Comparison of ENCODE assay signal across 9 cellular contexts in the genomic region with DNA sequence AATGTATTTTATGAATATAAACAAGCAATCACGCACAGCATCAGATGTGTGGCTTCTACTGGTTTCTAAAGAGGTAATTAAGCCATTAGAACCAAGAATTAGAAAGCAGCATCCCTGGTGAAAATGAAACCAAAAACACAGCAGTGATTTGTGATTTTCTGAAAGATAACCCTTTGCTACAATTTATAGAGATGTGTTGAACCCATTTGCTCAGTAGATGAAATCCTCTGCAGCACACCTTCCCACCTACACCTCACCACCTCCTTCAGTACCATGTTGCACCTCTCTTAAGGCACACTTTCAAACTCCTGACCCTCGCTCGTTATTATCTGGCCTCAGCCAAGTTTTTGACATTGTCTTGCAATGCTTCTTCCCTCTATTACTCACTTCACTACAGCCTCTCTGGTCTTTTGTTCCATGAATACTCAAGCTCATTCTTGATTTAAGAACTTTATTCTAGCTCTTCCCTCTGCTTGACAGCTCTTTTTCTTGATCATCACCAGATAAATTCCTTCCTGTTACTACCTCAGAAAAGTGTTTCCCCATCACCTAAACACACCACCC. TPM values are rescaled to one million over a fixed set of nuclear protein-coding genes. Genes with fewer than 3 reads are reported as not detected.
DNase-seq lines count a peak whose midpoint lies in the region; ATAC-seq and TF ChIP-seq lines count a peak whose summit lies in the region.
"Had no signal": no experiment of that assay in that cellular context is flagged by ENCODE, and none has a peak within 500 bp of the region (broad histone marks: within the 10 kb centered on the region; RNA-seq: fewer than 3 reads in every experiment).

No MANE protein-coding gene starts in this region.

- intact Hi-C loops in activated B cell treated with CpG ODN at 0.5 μM for 24 hours (cut with micrococcal nuclease), result loop anchor here (1.0 kb wide), 1 partner anchor 52 kb away; no protein-coding TSS in a partner anchor

- no peaks in the 10 kb centered on the region for H3K27me3 ChIP-seq in CD4-positive, CD25-positive, alpha-beta regulatory T cell (ENCODE audit: control insufficient read depth, insufficient read depth, low read length)
- no peaks in the 10 kb centered on the region for H3K27me3 ChIP-seq in smooth muscle cell (ENCODE audit: low read depth)
- H3K27me3 ChIP-seq: SJCRH30 had no signal

- H3K4me2 ChIP-seq in smooth muscle cell, result no peak overlapping the region

- peaks cover 36% of the 10 kb centered on the region for H3K4me1 ChIP-seq in CD4-positive, CD25-positive, alpha-beta regulatory T cell (ENCODE audit: control insufficient read depth, insufficient read depth, low read length, poor library complexity, severe bottlenecking)
- H3K4me1 ChIP-seq in smooth muscle cell (ENCODE audit: low read depth), result no peaks in the 10 kb centered on the region

- H3F3A ChIP-seq in smooth muscle cell (ENCODE audit: low read depth), result no peaks in the 10 kb centered on the region

- no peaks in the 10 kb centered on the region for H3K79me2 ChIP-seq in smooth muscle cell (ENCODE audit: low read depth)

- no peaks in the 10 kb centered on the region for H3K9me3 ChIP-seq in CD4-positive, CD25-positive, alpha-beta regulatory T cell (ENCODE audit: control insufficient read depth in 2 of 2, low read length in 2 of 2)
- H3K9me3 ChIP-seq in smooth muscle cell (replicated peaks; ENCODE audit: low read depth), result no peaks in the 10 kb centered on the region
- H3K9me3 ChIP-seq: SJCRH30 had no signal

- CTCF ChIA-PET in activated B cell treated with CpG ODN at 0.5 μM for 24 hours (lab: Charles Lee), result interaction anchor here (1.6 kb wide), 1 partner anchor 242 kb away, joined by 4 read pairs; no protein-coding TSS in a partner anchor

- POLR2A ChIA-PET in activated B cell treated with CpG ODN at 0.5 μM for 24 hours (lab: Charles Lee), result interaction anchor here (1.3 to 2.3 kb wide), 4 partner anchors 42 to 145 kb away, joined by 4 to 7 read pairs (median 6); a partner anchor contains a TSS

- H3K4me1 Mint-ChIP-seq in CD4-positive, CD25-positive, alpha-beta regulatory T cell, result peaks cover 29 to 55% (median 48%) of the 10 kb centered on the region in 4 donors
- H3K4me1 Mint-ChIP-seq in activated B cell treated with CpG ODN at 0.5 μM for 24 hours (peaks cover 49% of the 10 kb centered on the region), memory B cell (peaks cover 33% of the 10 kb centered on the region), immature natural killer cell (peaks cover 17 to 36% of the 10 kb centered on the region in 2 donors)

- no peaks in the 10 kb centered on the region for H4K20me1 ChIP-seq in smooth muscle cell (ENCODE audit: low read depth)

- no peak overlapping the region for H3K9ac ChIP-seq in smooth muscle cell (ENCODE audit: low read depth)

- peaks cover 11% of the 10 kb centered on the region for H3K36me3 Mint-ChIP-seq in CD4-positive, CD25-positive, alpha-beta regulatory T cell
- peaks cover 12% of the 10 kb centered on the region for H3K36me3 Mint-ChIP-seq in activated B cell treated with CpG ODN at 0.5 μM for 24 hours (ENCODE audit: low read depth)
- peaks cover 8% of the 10 kb centered on the region for H3K36me3 Mint-ChIP-seq in memory B cell
- H3K36me3 Mint-ChIP-seq in immature natural killer cell, result no peaks in the 10 kb centered on the region

- TF ChIP-seq CTCF in activated B cell treated with CpG ODN at 0.5 μM for 24 hours (IDR thresholded peaks at IDR 0.05) (no peak), smooth muscle cell (IDR thresholded peaks at IDR 0.05; ENCODE audit: borderline replicate concordance, insufficient read depth, poor library complexity, severe bottlenecking) (no peak)

- no peak overlapping the region for H2AFZ ChIP-seq in smooth muscle cell (ENCODE audit: low read depth)

- peak overlapping the region; percentile 71 for H3K27ac ChIP-seq in CD4-positive, CD25-positive, alpha-beta regulatory T cell (ENCODE audit: insufficient read depth, low read length, poor library complexity, severe bottlenecking)
- no peak overlapping the region for H3K27ac ChIP-seq in smooth muscle cell (ENCODE audit: low read depth)
- H3K27ac ChIP-seq: SJCRH30 had no signal

- H3K36me3 ChIP-seq in CD4-positive, CD25-positive, alpha-beta regulatory T cell (ENCODE audit: control insufficient read depth, insufficient read depth, low read length), result no peaks in the 10 kb centered on the region
- no peaks in the 10 kb centered on the region for H3K36me3 ChIP-seq in smooth muscle cell (ENCODE audit: low read depth)

- peak overlapping the region; percentile 83 to 95 (median 89) for H3K27ac Mint-ChIP-seq in CD4-positive, CD25-positive, alpha-beta regulatory T cell
- peak overlapping the region; percentile 77 for H3K27ac Mint-ChIP-seq in activated B cell treated with CpG ODN at 0.5 μM for 24 hours
- peak overlapping the region; percentile 81 for H3K27ac Mint-ChIP-seq in memory B cell
- H3K27ac Mint-ChIP-seq in immature natural killer cell, result peak overlapping the region in 2 of 6 donors; percentile 29 to 37

- 86% methylated on average over 3 of the region's 3 CpGs for WGBS in smooth muscle cell (ENCODE audit: low lambda C conversion rate)

- H3K4me3 ChIP-seq in CD4-positive, CD25-positive, alpha-beta regulatory T cell (ENCODE audit: low read depth, low read length), result peak overlapping the region; percentile 78
- no peak overlapping the region for H3K4me3 ChIP-seq in smooth muscle cell
- H3K4me3 ChIP-seq: SJCRH30 had no signal

- peak; percentile 30 to 43 for ATAC-seq in CD4-positive, CD25-positive, alpha-beta regulatory T cell (ENCODE audit: low read depth in 2 of 2)
- ATAC-seq in GM21423 (IDR thresholded peaks at IDR 0.05; ENCODE audit: unreplicated experiment) (peak; percentile 23), activated B cell treated with CpG ODN at 0.5 μM for 24 hours (ENCODE audit: low read depth) (peak; percentile 6), memory B cell (ENCODE audit: low read depth) (peak; percentile 18)

- no peaks in the 10 kb centered on the region for H3K9me3 Mint-ChIP-seq in CD4-positive, CD25-positive, alpha-beta regulatory T cell
- H3K9me3 Mint-ChIP-seq in activated B cell treated with CpG ODN at 0.5 μM for 24 hours, result no peaks in the 10 kb centered on the region
- no peaks in the 10 kb centered on the region for H3K9me3 Mint-ChIP-seq in memory B cell
- H3K9me3 Mint-ChIP-seq in immature natural killer cell, result no peaks in the 10 kb centered on the region

- H3K4me3 Mint-ChIP-seq in CD4-positive, CD25-positive, alpha-beta regulatory T cell, result peak overlapping the region; percentile 31 to 90 (median 76)
- H3K4me3 Mint-ChIP-seq in activated B cell treated with CpG ODN at 0.5 μM for 24 hours (peak overlapping the region; percentile 50), memory B cell (peak overlapping the region; percentile 73), immature natural killer cell (peak overlapping the region in 2 of 5 donors; percentile 3 to 20)

- no peaks in the 10 kb centered on the region for H3K27me3 Mint-ChIP-seq in CD4-positive, CD25-positive, alpha-beta regulatory T cell
- H3K27me3 Mint-ChIP-seq in activated B cell treated with CpG ODN at 0.5 μM for 24 hours (no peaks in the 10 kb centered on the region), memory B cell (no peaks in the 10 kb centered on the region), immature natural killer cell (ENCODE audit: low read depth in 3 of 3) (peaks cover 0 to 4% (median 1%) of the 10 kb centered on the region in 3 donors)

- peak in 2 of 3 donors; percentile 15 to 63 for DNase-seq in CD4-positive, CD25-positive, alpha-beta regulatory T cell
- DNase-seq in activated B cell treated with CpG ODN at 0.5 μM for 24 hours, result no peak
- DNase-seq in memory B cell (ENCODE audit: low spot score in 2 of 2), result no peak
- DNase-seq in immature natural killer cell, result no peak
- no peak for DNase-seq in activated CD8-positive, alpha-beta memory T cell treated with anti-CD3 and anti-CD28 coated beads for 24 hours
- no peak for DNase-seq in smooth muscle cell (lab: John Stamatoyannopoulos, UW; ENCODE audit: unreplicated experiment)
- DNase-seq in HUDEP-2 (lab: John Stamatoyannopoulos, UW; ENCODE audit: unreplicated experiment in 76 of 76), result no peak
- DNase-seq: SJCRH30 had no signal

RNA-seq across cellular contexts. Expression of a gene that starts 38.6 kb away (rescaled TPM):
- 24.4 TPM for total RNA-seq in CD4-positive, CD25-positive, alpha-beta regulatory T cell
- 10 to 100 TPM; 66.6 to 69.1 (median 67.1) TPM for polyA plus RNA-seq in CD4-positive, CD25-positive, alpha-beta regulatory T cell
- 34.4 and 44.5 TPM in 2 replicates for total RNA-seq in activated B cell treated with CpG ODN at 0.5 μM for 24 hours
- polyA plus RNA-seq in immature natural killer cell, result 10 to 100 TPM; 63.4 to 70.6 (median 64.6) TPM
- 34.5 and 37.3 TPM in 2 replicates for total RNA-seq in smooth muscle cell
- 28.5 and 30.9 TPM in 2 replicates for polyA plus RNA-seq in smooth muscle cell

RNA-seq across cellular contexts. Expression of a gene that starts 38.7 kb away (rescaled TPM):
- total RNA-seq in CD4-positive, CD25-positive, alpha-beta regulatory T cell, result 24.1 TPM
- polyA plus RNA-seq in CD4-positive, CD25-positive, alpha-beta regulatory T cell, result 10 to 100 TPM; 20.6 to 28.7 (median 22.0) TPM
- 30.3 and 31.4 TPM in 2 replicates for total RNA-seq in activated B cell treated with CpG ODN at 0.5 μM for 24 hours
- polyA plus RNA-seq in immature natural killer cell, result 10 to 100 TPM in 2 of 3 donors, 1 to 10 TPM in 1; 8.5 to 14.8 (median 14.6) TPM
- 24.6 and 46.7 TPM in 2 replicates for total RNA-seq in smooth muscle cell
- polyA plus RNA-seq in smooth muscle cell, result 13.0 and 14.3 TPM in 2 replicates

RNA-seq across cellular contexts. Expression of a gene that starts 53.4 kb away (rescaled TPM):
- total RNA-seq in CD4-positive, CD25-positive, alpha-beta regulatory T cell, result 2.6 TPM
- polyA plus RNA-seq in CD4-positive, CD25-positive, alpha-beta regulatory T cell, result 1 to 10 TPM; 1.6 to 4.4 (median 2.9) TPM
- total RNA-seq in activated B cell treated with CpG ODN at 0.5 μM for 24 hours, result 23.5 and 25.2 TPM in 2 replicates
- 1 to 10 TPM; 4.4 to 7.4 (median 7.2) TPM for polyA plus RNA-seq in immature natural killer cell
- total RNA-seq in smooth muscle cell, result 0.45 and 5.8 TPM in 2 replicates
- polyA plus RNA-seq in smooth muscle cell, result 11.5 and 12.1 TPM in 2 replicates

Comparison
In these comparisons a context has a peak if more than half of its experiments do, and no peak if none do; other contexts are left out.
1. DNase-seq: peak in CD4-positive, CD25-positive, alpha-beta regulatory T cell (2 of 3); none in activated B cell treated with CpG ODN at 0.5 μM for 24 hours (single experiment), memory B cell (0 of 2), immature natural killer cell (0 of 3), activated CD8-positive, alpha-beta memory T cell treated with anti-CD3 and anti-CD28 coated beads for 24 hours (single experiment), smooth muscle cell (single experiment) and HUDEP-2 (0 of 76).
2. Peak in every context shown above with its lines, with median percentiles within 50 percentile points of each other: ATAC-seq.